In the genomic region with DNA sequence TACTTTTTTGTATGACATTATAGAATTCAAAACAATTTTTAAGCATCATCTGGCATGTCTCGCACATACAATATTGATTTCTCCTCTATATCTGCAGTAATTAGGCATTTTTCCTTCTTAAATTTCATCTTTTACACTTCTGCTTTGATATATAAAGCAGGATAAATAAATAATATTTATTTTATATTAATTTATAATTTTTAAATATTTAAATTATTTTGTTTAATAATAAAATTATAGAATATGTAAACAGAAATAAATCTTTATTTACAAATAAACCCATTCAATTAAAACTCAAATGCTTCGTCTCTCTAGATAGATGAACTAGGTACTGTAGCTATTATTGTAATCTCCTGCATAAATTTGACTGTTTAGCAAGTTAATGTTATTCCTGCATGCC, we compare ENCODE assay signal across 16 cellular contexts.
DNase-seq lines count a peak whose midpoint lies in the region; TF ChIP-seq lines count a peak whose summit lies in the region.
"Had no signal": no experiment of that assay in that cellular context is flagged by ENCODE, and none has a peak within 500 bp of the region (broad histone marks: within the 10 kb centered on the region; RNA-seq: fewer than 3 reads in every experiment).

No MANE protein-coding gene starts in this region.

- H3K36me3 ChIP-seq in BE2C (no peaks in the 10 kb centered on the region), SU-DHL-6 (ENCODE audit: low read length) (peaks cover 4% of the 10 kb centered on the region; the same call in 1 of the 2 replicates), neuron (ENCODE audit: insufficient read depth, low read length) (no peaks in the 10 kb centered on the region), tibial nerve (no peaks in the 10 kb centered on the region)

- H3K27ac Mint-ChIP-seq in glutamatergic neuron (ENCODE audit: unreplicated experiment), result peak overlapping the region; percentile 79
- H3K27ac Mint-ChIP-seq: CD4-positive, alpha-beta memory T cell had no signal

- H3K27me3 Mint-ChIP-seq in glutamatergic neuron (ENCODE audit: unreplicated experiment), result no peaks in the 10 kb centered on the region
- H3K27me3 Mint-ChIP-seq: CD4-positive, alpha-beta memory T cell had no signal

- 92 to 98% methylated on average over 2 of the region's 2 CpGs for WGBS in tibial nerve, 2 donors

- H3K4me1 Mint-ChIP-seq in glutamatergic neuron (ENCODE audit: low read depth, unreplicated experiment), result peaks cover 12% of the 10 kb centered on the region
- H3K4me1 Mint-ChIP-seq: CD4-positive, alpha-beta memory T cell had no signal

- H3K79me2 ChIP-seq in SU-DHL-6 (ENCODE audit: insufficient read depth, low read length), result no peaks in the 10 kb centered on the region

- H3K36me3 Mint-ChIP-seq in glutamatergic neuron (ENCODE audit: unreplicated experiment), result peaks cover 16% of the 10 kb centered on the region
- H3K36me3 Mint-ChIP-seq: CD4-positive, alpha-beta memory T cell had no signal

- no peaks in the 10 kb centered on the region for H4K20me1 ChIP-seq in SU-DHL-6 (ENCODE audit: low read depth, low read length)

- H3K4me3 Mint-ChIP-seq in glutamatergic neuron (ENCODE audit: unreplicated experiment), result no peak overlapping the region

- peaks cover 7% of the 10 kb centered on the region for H3K9me3 Mint-ChIP-seq in glutamatergic neuron (ENCODE audit: unreplicated experiment)

- H3K27ac ChIP-seq in SU-DHL-6 (ENCODE audit: low read depth, low read length) (peak overlapping the region; percentile 43), tibial nerve (no peak overlapping the region)
- H3K27ac ChIP-seq: A549, RWPE1 had no signal

- H3K27me3 ChIP-seq in BE2C, result no peaks in the 10 kb centered on the region
- H3K27me3 ChIP-seq in SU-DHL-6 (ENCODE audit: low read length), result no peaks in the 10 kb centered on the region
- H3K27me3 ChIP-seq in neuron (ENCODE audit: insufficient read depth, low read length), result no peaks in the 10 kb centered on the region
- no peaks in the 10 kb centered on the region for H3K27me3 ChIP-seq in tibial nerve

- no peaks in the 10 kb centered on the region for H3K9me3 ChIP-seq in BE2C
- H3K9me3 ChIP-seq in SU-DHL-6 (ENCODE audit: insufficient read depth, low read length), result peaks cover 8% of the 10 kb centered on the region; the same call in 1 of the 2 replicates
- peaks cover 2% of the 10 kb centered on the region for H3K9me3 ChIP-seq in neuron (ENCODE audit: low read length)
- peaks cover 0 to 7% (median 0%) of the 10 kb centered on the region in 4 donors for H3K9me3 ChIP-seq in tibial nerve

- H3K4me2 ChIP-seq in SU-DHL-6 (ENCODE audit: low read depth, low read length, poor library complexity, severe bottlenecking), result peak overlapping the region; percentile 35
- H3K4me2 ChIP-seq: A549 had no signal

- no peak overlapping the region for H3K9ac ChIP-seq in SU-DHL-6 (ENCODE audit: low read length)

- H2AFZ ChIP-seq in SU-DHL-6 (ENCODE audit: low read depth, low read length, severe bottlenecking) (no peak overlapping the region), neuron (ENCODE audit: low read depth, low read length) (peak overlapping the region; percentile 73)

- no peak for DNase-seq in BE2C
- DNase-seq in glutamatergic neuron, result no peak
- no peak for DNase-seq in tibial nerve (ENCODE audit: low spot score in 2 of 2)
- no peak for DNase-seq in dedifferentiated amniotic fluid mesenchymal stem cell (ENCODE audit: extremely low spot score)
- no peak for DNase-seq in NCI-H524 treated with DMSO at 0.1 percent for 48 hours (lab: John Stamatoyannopoulos, UW)
- no peak for DNase-seq in SIG-M5 (lab: John Stamatoyannopoulos, UW)
- DNase-seq: AML-193; CD4-positive, alpha-beta memory T cell; HCEC 1CT; KBM-7; MV-4-11; NCI-H446 treated with DMSO at 0.1 percent for 48 hours had no signal

- H3K4me1 ChIP-seq in BE2C (peaks cover 16% of the 10 kb centered on the region), neuron (ENCODE audit: insufficient read depth, low read length) (peaks cover 10% of the 10 kb centered on the region), tibial nerve (no peaks in the 10 kb centered on the region)
- H3K4me1 ChIP-seq: A549 had no signal

- H3F3A ChIP-seq in SU-DHL-6 (ENCODE audit: insufficient read depth), result no peaks in the 10 kb centered on the region

- H3K4me3 ChIP-seq in BE2C (ENCODE audit: low read depth, low read length) (peak overlapping the region; percentile 39), SU-DHL-6 (ENCODE audit: insufficient read depth, low read length, poor library complexity, severe bottlenecking) (no peak overlapping the region), neuron (ENCODE audit: low read length) (no peak overlapping the region), tibial nerve (no peak overlapping the region)
- H3K4me3 ChIP-seq: A549 had no signal

- no peak for TF ChIP-seq EP300 in tibial nerve (IDR thresholded peaks at IDR 0.05)

- TF ChIP-seq CTCF in BE2C (IDR thresholded peaks at IDR 0.05; ENCODE audit: low read depth, low read length) (no peak), SU-DHL-6 (IDR thresholded peaks at IDR 0.05; ENCODE audit: insufficient read depth, low read length, poor library complexity, severe bottlenecking) (no peak), glutamatergic neuron (IDR thresholded peaks at IDR 0.05; ENCODE audit: partially characterized antibody, unreplicated experiment) (no peak), tibial nerve (IDR thresholded peaks at IDR 0.05) (no peak)

- no peaks in the 10 kb centered on the region for H3K9me2 ChIP-seq in SU-DHL-6 (replicated peaks; ENCODE audit: insufficient read depth, low read length)

- TF ChIP-seq POLR2A in tibial nerve (IDR thresholded peaks at IDR 0.05), result no peak
